11 cellular contexts compared by ENCODE assay signal in the genomic region with DNA sequence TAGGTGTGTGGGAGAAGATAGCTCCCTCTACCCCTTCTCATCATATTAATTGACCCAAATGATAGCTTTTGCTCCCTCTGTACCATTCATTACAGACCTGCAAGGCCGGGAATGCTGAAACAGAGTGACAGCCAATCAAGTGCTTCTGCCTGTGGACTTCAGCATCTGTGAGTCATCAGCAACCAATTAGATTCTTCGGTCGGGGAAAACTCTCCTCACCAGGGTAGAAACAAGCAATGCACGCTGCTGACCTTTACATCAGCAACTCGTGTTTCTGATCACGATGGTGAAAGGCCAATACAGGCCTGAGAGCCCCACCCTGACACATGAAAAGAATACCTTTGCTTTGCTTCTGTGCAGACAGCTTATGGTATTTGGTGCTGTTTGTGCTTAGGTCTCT.
DNase-seq lines count a peak whose midpoint lies in the region; ATAC-seq and TF ChIP-seq lines count a peak whose summit lies in the region.
"Had no signal": no experiment of that assay in that cellular context is flagged by ENCODE, and none has a peak within 500 bp of the region (broad histone marks: within the 10 kb centered on the region; RNA-seq: fewer than 3 reads in every experiment).

No MANE protein-coding gene starts in this region.

- CTCF ChIA-PET in T-cell (lab: Charles Lee), result no interaction called here

- peak overlapping the region in 2 of 5 donors; percentile 27 to 69 for H3K27ac ChIP-seq in adrenal gland

- peaks cover 0 to 4% of the 10 kb centered on the region in 2 donors for H3K27me3 Mint-ChIP-seq in T-cell
- H3K27me3 Mint-ChIP-seq: dendritic cell treated with granulocyte-macrophage colony-stimulating factor and Interleukin-4, amounts not matched to agents 40 ng/mL and 50 ng/mL, for 4 days had no signal

- no peaks in the 10 kb centered on the region for H3K4me1 ChIP-seq in adrenal gland (replicated peaks in 1 of 2)

- no peaks in the 10 kb centered on the region for H3K36me3 ChIP-seq in adrenal gland (replicated peaks in 1 of 2)

- H3K27me3 ChIP-seq in adrenal gland, result peaks cover 3% of the 10 kb centered on the region

- no peaks in the 10 kb centered on the region for H3K36me3 Mint-ChIP-seq in T-cell

- H3K4me3 Mint-ChIP-seq in T-cell, result no peak overlapping the region
- H3K4me3 Mint-ChIP-seq: dendritic cell treated with granulocyte-macrophage colony-stimulating factor and Interleukin-4, amounts not matched to agents 40 ng/mL and 50 ng/mL, for 4 days had no signal

- peaks cover 0 to 15% (median 0%) of the 10 kb centered on the region in 3 donors for H3K9me3 Mint-ChIP-seq in T-cell

- ATAC-seq in T-cell (replicated peaks in 1 of 4), result no peak
- ATAC-seq in left cardiac atrium, result no peak

- H3K9me3 ChIP-seq in adrenal gland (replicated peaks in 1 of 3), result no peaks in the 10 kb centered on the region

- no peak for TF ChIP-seq CTCF in adrenal gland (IDR thresholded peaks at IDR 0.05)

- no peaks in the 10 kb centered on the region for H3K4me1 Mint-ChIP-seq in T-cell

- intact Hi-C loops in adrenal gland (cut with DNase I) (no loop called here), left cardiac atrium (cut with DNase I) (no loop called here)

- 26 to 50% (median 33%) methylated on average over 4 to 6 of the region's 6 CpGs for WGBS in adrenal gland, 4 donors

- POLR2A ChIA-PET in T-cell (lab: Charles Lee), result no interaction called here

- DNase-seq in NCI-H146 (lab: John Stamatoyannopoulos, UW) (peak; percentile 4), NCI-H146 treated with DMSO at 0.1 percent for 48 hours (lab: John Stamatoyannopoulos, UW; ENCODE audit: unreplicated experiment) (no peak), adrenal gland (peak; percentile 17 to 66 (median 36)), islet precursor cell (peak; percentile 89), superior temporal gyrus (ENCODE audit: extremely low spot score) (peak; percentile 17), NCI-H187 treated with DMSO at 0.1 percent for 48 hours (lab: John Stamatoyannopoulos, UW) (no peak), T-cell (no peak), left cardiac atrium (no peak)
- DNase-seq: activated CD8-positive, alpha-beta memory T cell treated with anti-CD3 and anti-CD28 coated beads, Interleukin-2, amount 50 U/mL, for 48 hours; mammary epithelial cell had no signal

- no peak for TF ChIP-seq POLR2A in adrenal gland (IDR thresholded peaks at IDR 0.05)

- H3K27ac Mint-ChIP-seq in T-cell, result no peak overlapping the region
- H3K27ac Mint-ChIP-seq: dendritic cell treated with granulocyte-macrophage colony-stimulating factor and Interleukin-4, amounts not matched to agents 40 ng/mL and 50 ng/mL, for 4 days had no signal

- no peak overlapping the region for H3K4me3 ChIP-seq in adrenal gland

Comparison
In these comparisons a context has a peak if more than half of its experiments do, and no peak if none do; other contexts are left out.
1. DNase-seq: peak in NCI-H146 (single experiment), adrenal gland (7 of 7), islet precursor cell (single experiment) and superior temporal gyrus (single experiment); none in NCI-H146 treated with DMSO at 0.1 percent for 48 hours (single experiment), NCI-H187 treated with DMSO at 0.1 percent for 48 hours (single experiment), T-cell (0 of 34) and left cardiac atrium (single experiment).